8 cellular contexts compared by ENCODE assay signal in the genomic region with DNA sequence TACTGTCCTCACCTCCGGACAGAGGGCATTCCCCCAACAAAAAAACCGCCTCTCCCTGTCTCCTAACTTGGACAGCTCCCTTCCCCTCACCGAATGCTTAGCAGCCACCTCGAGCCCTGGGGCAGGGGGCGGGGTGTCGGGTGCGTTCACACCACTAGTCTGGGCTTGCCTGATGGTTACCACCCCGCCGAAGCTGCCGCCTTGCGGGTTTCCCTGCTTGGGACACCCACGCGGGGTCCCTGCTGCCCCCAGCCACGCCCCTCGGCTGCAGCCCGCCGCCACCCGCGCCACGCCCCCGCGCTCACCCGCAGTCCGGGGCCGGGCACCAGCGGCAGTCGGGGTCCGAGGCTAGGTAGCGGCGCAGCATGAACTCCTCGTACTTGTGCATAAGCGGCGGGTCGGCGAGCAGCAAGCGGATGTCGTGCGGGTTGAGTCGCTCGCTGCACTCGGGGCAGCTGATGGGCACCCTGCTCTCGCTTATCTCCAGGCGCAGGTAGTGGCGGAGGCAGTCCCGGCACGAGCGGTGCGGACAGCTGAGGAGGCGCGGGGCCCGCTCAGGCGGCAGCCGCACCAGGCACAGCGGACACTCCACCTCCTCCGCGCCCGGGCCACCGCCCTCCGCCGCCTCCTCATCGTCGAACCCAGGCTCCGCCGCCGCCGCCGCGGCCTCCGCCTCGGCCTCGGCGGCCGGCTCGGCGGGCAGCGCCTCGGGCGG. TPM values are rescaled to one million over a fixed set of nuclear protein-coding genes. Genes with fewer than 3 reads are reported as not detected.
DNase-seq lines count a peak whose midpoint lies in the region; ATAC-seq, FAIRE-seq and TF ChIP-seq lines count a peak whose summit lies in the region.

No MANE protein-coding gene starts in this region.

- TF ChIP-seq CTCF in AG10803 (conservative IDR thresholded peaks at IDR 0.05; ENCODE audit: low read length) (no peak; the same call in 1 of the 2 replicates), RWPE2 (IDR thresholded peaks at IDR 0.05; ENCODE audit: poor library complexity, severe bottlenecking) (no peak), pancreas (IDR thresholded peaks at IDR 0.05) (no peak), tibial artery (IDR thresholded peaks at IDR 0.05) (no peak)

- 0% methylated on average over 55 to 78 of the region's 78 CpGs for WGBS in pancreas, 2 donors

- intact Hi-C loops in pancreas (cut with DNase I): no loop called here
- intact Hi-C loops in tibial artery (cut with DNase I; ENCODE audit: low total_unique reads): no loop called here

- FAIRE-seq in pancreas (lab: Jason Lieb, UNC): no peak

- peak overlapping the region; percentile 50 for H3K27ac ChIP-seq in RWPE2 (ENCODE audit: poor library complexity, severe bottlenecking)
- peak overlapping the region in 3 of 4 donors; percentile 52 to 93 (median 91) for H3K27ac ChIP-seq in pancreas
- peak overlapping the region; percentile 91 to 95 for H3K27ac ChIP-seq in tibial artery

- H3K4me1 ChIP-seq in RWPE2 (ENCODE audit: insufficient read depth, poor library complexity, severe bottlenecking) (peaks cover 8% of the 10 kb centered on the region), pancreas (peaks cover 0 to 27% (median 12%) of the 10 kb centered on the region in 3 donors), tibial artery (peaks cover 0 to 44% (median 18%) of the 10 kb centered on the region in 4 donors)

- H3K4me3 ChIP-seq in AG10803 (ENCODE audit: low read length) (peak overlapping the region; percentile 86), RWPE2 (ENCODE audit: severe bottlenecking) (peak overlapping the region; percentile 72), pancreas (peak overlapping the region; percentile 79 to 92 (median 86)), tibial artery (peak overlapping the region; percentile 82 to 95)

- peak; percentile 35 for DNase-seq in AG10803 (ENCODE audit: low read depth)
- DNase-seq in RWPE2 (ENCODE audit: low spot score): peak; percentile 87
- DNase-seq in activated gamma-delta T cell treated with anti-CD3 and anti-CD28 coated beads, Interleukin-2, amount 50 U/mL, for 16 hours (ENCODE audit: low read depth): peak; percentile 58
- DNase-seq in glomerular visceral epithelial cell (ENCODE audit: extremely low spot score): peak; percentile 70
- DNase-seq in pancreas: peak; percentile 53 to 88 (median 73)
- DNase-seq in tibial artery: peak; percentile 60 to 81

- H3K36me3 ChIP-seq in RWPE2 (ENCODE audit: low read depth) (no peaks in the 10 kb centered on the region), pancreas (no peaks in the 10 kb centered on the region), tibial artery (no peaks in the 10 kb centered on the region)

- no peaks in the 10 kb centered on the region for H3K27me3 ChIP-seq in RWPE2 (ENCODE audit: insufficient read depth, poor library complexity, severe bottlenecking)
- H3K27me3 ChIP-seq in pancreas: no peaks in the 10 kb centered on the region
- H3K27me3 ChIP-seq in tibial artery: no peaks in the 10 kb centered on the region

- ATAC-seq in GM19035 (IDR thresholded peaks at IDR 0.05; ENCODE audit: unreplicated experiment): peak; percentile 33
- peak; percentile 15 for ATAC-seq in HG03442 (IDR thresholded peaks at IDR 0.05; ENCODE audit: unreplicated experiment)
- ATAC-seq in RWPE2 (ENCODE audit: low read depth): peak; percentile 59
- ATAC-seq in pancreas: peak; percentile 25 to 59 (median 57)

- H3K9me3 ChIP-seq in RWPE2 (ENCODE audit: severe bottlenecking) (no peaks in the 10 kb centered on the region), pancreas (no peaks in the 10 kb centered on the region), tibial artery (no peaks in the 10 kb centered on the region)

RNA-seq across cellular contexts. Expression of gene RNF19B, which starts 0.7 kb away (rescaled TPM):
- total RNA-seq in pancreas: 10 to 100 TPM in 2 of 6 donors, 1 to 10 TPM in 4; 5.4 to 16.3 (median 8.0) TPM
- 1 to 10 TPM; 2.3 to 8.1 TPM for polyA plus RNA-seq in pancreas

Comparison
In these comparisons a context has a peak if more than half of its experiments do, and no peak if none do; other contexts are left out.
1. Peak in every context shown above with its lines: DNase-seq, ATAC-seq, H3K4me3 ChIP-seq and H3K27ac ChIP-seq.
2. DNase-seq: peak in every context shown above with its lines; median percentile 87 in RWPE2; 73 in pancreas; 70 in tibial artery; 70 in glomerular visceral epithelial cell; 58 in activated gamma-delta T cell treated with anti-CD3 and anti-CD28 coated beads, Interleukin-2, amount 50 U/mL, for 16 hours; 35 in AG10803.